9 cellular contexts compared by ENCODE assay signal in genomic region chr11:32884770-32885384, GRCh38. TPM values are rescaled to one million over a fixed set of nuclear protein-coding genes. Genes with fewer than 3 reads are reported as not detected.
DNase-seq lines count a peak whose midpoint lies in the region; ATAC-seq, FAIRE-seq and TF ChIP-seq lines count a peak whose summit lies in the region.
"Had no signal": no experiment of that assay in that cellular context is flagged by ENCODE, and none has a peak within 500 bp of the region (broad histone marks: within the 10 kb centered on the region; RNA-seq: fewer than 3 reads in every experiment).

No MANE protein-coding gene starts in this region.

- no peaks in the 10 kb centered on the region for H3K36me3 Mint-ChIP-seq in neural crest cell (ENCODE audit: low read depth)

- H3K9me3 Mint-ChIP-seq in neural crest cell: no peaks in the 10 kb centered on the region

- no peaks in the 10 kb centered on the region for H3K27me3 ChIP-seq in bronchial epithelial cell (ENCODE audit: control insufficient read depth, insufficient read depth, low read length)

- peak overlapping the region; percentile 3 for H3K4me3 Mint-ChIP-seq in neural crest cell

- no peaks in the 10 kb centered on the region for H3K36me3 ChIP-seq in bronchial epithelial cell (ENCODE audit: control insufficient read depth, insufficient read depth, low read length)

- TF ChIP-seq CTCF in bronchial epithelial cell (IDR thresholded peaks at IDR 0.05; ENCODE audit: insufficient read depth, low read length, severe bottlenecking) (peak; percentile 62), neural crest cell (conservative IDR thresholded peaks at IDR 0.05) (peak; percentile 57)

- FAIRE-seq in bronchial epithelial cell (lab: Jason Lieb, UNC) (no peak), frontal cortex (lab: Jason Lieb, UNC) (no peak)

- no peaks in the 10 kb centered on the region for H3K27me3 Mint-ChIP-seq in neural crest cell (ENCODE audit: low read depth)

- peak; percentile 15 for DNase-seq in DMS53 (lab: John Stamatoyannopoulos, UW)
- no peak for DNase-seq in DMS53 treated with DMSO at 0.1 percent for 48 hours (lab: John Stamatoyannopoulos, UW; ENCODE audit: unreplicated experiment)
- DNase-seq in Jurkat, Clone E6-1 (ENCODE audit: low read depth, low spot score): peak; percentile 23
- DNase-seq in bronchial epithelial cell (ENCODE audit: low read depth): peak; percentile 15
- no peak for DNase-seq in neural crest cell (ENCODE audit: low read depth, low spot score)
- DNase-seq in frontal cortex (ENCODE audit: low spot score in 2 of 2): no peak

- ATAC-seq in HG02884 (IDR thresholded peaks at IDR 0.05; ENCODE audit: unreplicated experiment) (no peak), GM19463 (IDR thresholded peaks at IDR 0.05; ENCODE audit: unreplicated experiment) (no peak)
- ATAC-seq: activated CD4-positive, CD25-positive, alpha-beta regulatory T cell treated with anti-CD3 and anti-CD28 coated beads, Interleukin-2, amount 50 U/mL, for 24 hours had no signal

- H3K4me1 Mint-ChIP-seq in neural crest cell: peaks cover 13% of the 10 kb centered on the region

- no peak overlapping the region for H3K4me3 ChIP-seq in Jurkat, Clone E6-1 (ENCODE audit: low read length)
- H3K4me3 ChIP-seq in bronchial epithelial cell (ENCODE audit: low read depth, low read length): no peak overlapping the region

- no peak overlapping the region for H3K27ac Mint-ChIP-seq in neural crest cell (ENCODE audit: unreplicated experiment)

RNA-seq across cellular contexts. Expression of gene QSER1, which starts 7.7 kb away (rescaled TPM):
- polyA plus RNA-seq in Jurkat, Clone E6-1 (2012; ENCODE audit: insufficient read depth, insufficient read length): 9.9 TPM
- total RNA-seq in bronchial epithelial cell (11.1 and 13.2 TPM in 2 replicates), neural crest cell (59.4 and 65.7 TPM in 2 replicates), frontal cortex (45.2 TPM)

RNA-seq across cellular contexts. Expression of gene PRRG4, which starts 55.1 kb away (rescaled TPM):
- not detected for polyA plus RNA-seq in Jurkat, Clone E6-1 (2012; ENCODE audit: insufficient read depth, insufficient read length)
- total RNA-seq in bronchial epithelial cell (3.7 and 7.7 TPM in 2 replicates), neural crest cell (not detected in 2 replicates), frontal cortex (under 0.01 TPM)

Comparison
In these comparisons a context has a peak if more than half of its experiments do, and no peak if none do; other contexts are left out.
1. DNase-seq: peak in DMS53 (single experiment), Jurkat, Clone E6-1 (single experiment) and bronchial epithelial cell (single experiment); none in DMS53 treated with DMSO at 0.1 percent for 48 hours (single experiment), neural crest cell (single experiment) and frontal cortex (0 of 2).